Comparison of ENCODE assay signal across 8 cellular contexts in genomic region chr19:2332341-2333026, GRCh38. TPM values are rescaled to one million over a fixed set of nuclear protein-coding genes. Genes with fewer than 3 reads are reported as not detected.
A peak's percentile ranks its signal among the peaks of the same experiment; 100 is the strongest.
DNase-seq lines count a peak whose midpoint lies in the region; ATAC-seq and TF ChIP-seq lines count a peak whose summit lies in the region.

No MANE protein-coding gene starts in this region.

- no peak for ATAC-seq in sciatic nerve
- no peak for ATAC-seq in GM19324 (IDR thresholded peaks at IDR 0.05; ENCODE audit: low FRiP score, unreplicated experiment)
- ATAC-seq in HG03045 (IDR thresholded peaks at IDR 0.05; ENCODE audit: unreplicated experiment) = no peak

- peak overlapping the region; percentile 46 for H3K4me3 Mint-ChIP-seq in activated T-helper 1 cell treated with anti-CD3 and anti-CD28 coated beads, Interleukin-12 subunit alpha, Interleukin-12 subunit beta, Interleukin-2, Interleukin-4 antibody, amounts not matched to agents 30 ng/mL and 10 ng/mL and 1 ng/mL, durations not matched to agents 14 hours and 24 hours and 36 hours
- no peak overlapping the region for H3K4me3 Mint-ChIP-seq in progenitor cell of endocrine pancreas (ENCODE audit: low read depth)

- DNase-seq in GM13977 (ENCODE audit: low spot score) (peak; percentile 75), NCI-H1092 (lab: John Stamatoyannopoulos, UW) (peak; percentile 53), progenitor cell of endocrine pancreas (ENCODE audit: low spot score, unreplicated experiment) (no peak), sciatic nerve (ENCODE audit: low spot score) (no peak), head of caudate nucleus (no peak)
- DNase-seq in activated T-helper 1 cell treated with anti-CD3 and anti-CD28 coated beads, Interleukin-12 subunit alpha, Interleukin-12 subunit beta, Interleukin-2, Interleukin-4 antibody, amounts not matched to agents 30 ng/mL and 10 ng/mL and 1 ng/mL, durations not matched to agents 14 hours and 24 hours and 36 hours (ENCODE audit: low spot score) = peak; percentile 55

- no peaks in the 10 kb centered on the region for H3K27me3 Mint-ChIP-seq in activated T-helper 1 cell treated with anti-CD3 and anti-CD28 coated beads, Interleukin-12 subunit alpha, Interleukin-12 subunit beta, Interleukin-2, Interleukin-4 antibody, amounts not matched to agents 30 ng/mL and 10 ng/mL and 1 ng/mL, durations not matched to agents 14 hours and 24 hours and 36 hours (ENCODE audit: insufficient read depth)
- no peaks in the 10 kb centered on the region for H3K27me3 Mint-ChIP-seq in progenitor cell of endocrine pancreas

- peak overlapping the region; percentile 89 for H3K27ac Mint-ChIP-seq in activated T-helper 1 cell treated with anti-CD3 and anti-CD28 coated beads, Interleukin-12 subunit alpha, Interleukin-12 subunit beta, Interleukin-2, Interleukin-4 antibody, amounts not matched to agents 30 ng/mL and 10 ng/mL and 1 ng/mL, durations not matched to agents 14 hours and 24 hours and 36 hours
- H3K27ac Mint-ChIP-seq in progenitor cell of endocrine pancreas = peak overlapping the region; percentile 64

- in situ Hi-C loops in GM13977 (cut with MboI; ENCODE audit: low pct_unique_long_range_greater_than_20kb, low sequenced_read_pairs, unreplicated experiment) = no loop called here

- H3K4me1 Mint-ChIP-seq in activated T-helper 1 cell treated with anti-CD3 and anti-CD28 coated beads, Interleukin-12 subunit alpha, Interleukin-12 subunit beta, Interleukin-2, Interleukin-4 antibody, amounts not matched to agents 30 ng/mL and 10 ng/mL and 1 ng/mL, durations not matched to agents 14 hours and 24 hours and 36 hours (ENCODE audit: low read depth) = peaks cover 48% of the 10 kb centered on the region
- H3K4me1 Mint-ChIP-seq in progenitor cell of endocrine pancreas (ENCODE audit: low read depth) = peaks cover 29% of the 10 kb centered on the region

- H3K36me3 Mint-ChIP-seq in activated T-helper 1 cell treated with anti-CD3 and anti-CD28 coated beads, Interleukin-12 subunit alpha, Interleukin-12 subunit beta, Interleukin-2, Interleukin-4 antibody, amounts not matched to agents 30 ng/mL and 10 ng/mL and 1 ng/mL, durations not matched to agents 14 hours and 24 hours and 36 hours (ENCODE audit: low read depth) = peaks cover 18% of the 10 kb centered on the region
- peaks cover 3% of the 10 kb centered on the region for H3K36me3 Mint-ChIP-seq in progenitor cell of endocrine pancreas (ENCODE audit: insufficient read depth)

- H3K9me3 Mint-ChIP-seq in activated T-helper 1 cell treated with anti-CD3 and anti-CD28 coated beads, Interleukin-12 subunit alpha, Interleukin-12 subunit beta, Interleukin-2, Interleukin-4 antibody, amounts not matched to agents 30 ng/mL and 10 ng/mL and 1 ng/mL, durations not matched to agents 14 hours and 24 hours and 36 hours = peaks cover 8% of the 10 kb centered on the region
- no peaks in the 10 kb centered on the region for H3K9me3 Mint-ChIP-seq in progenitor cell of endocrine pancreas (ENCODE audit: low read depth)

- intact Hi-C loops in activated T-helper 1 cell treated with anti-CD3 and anti-CD28 coated beads, Interleukin-12 subunit alpha, Interleukin-12 subunit beta, Interleukin-2, Interleukin-4 antibody, amounts not matched to agents 30 ng/mL and 10 ng/mL and 1 ng/mL, durations not matched to agents 14 hours and 24 hours and 36 hours (cut with micrococcal nuclease) = no loop called here
- intact Hi-C loops in sciatic nerve (cut with DNase I) = no loop called here
- intact Hi-C loops in head of caudate nucleus (cut with DNase I) = loop anchor here (5.0 kb wide), 1 partner anchor 50 kb away; no protein-coding TSS in a partner anchor

- no peak for TF ChIP-seq CTCF in GM13977 (IDR thresholded peaks at IDR 0.05; ENCODE audit: extremely low read depth, insufficient read depth, missing control alignments)
- no peak for TF ChIP-seq CTCF in progenitor cell of endocrine pancreas (IDR thresholded peaks at IDR 0.05; ENCODE audit: unreplicated experiment)

RNA-seq across cellular contexts. Expression of gene SPPL2B, which starts 4.0 kb away (rescaled TPM):
- 71.2 and 71.4 TPM in 2 replicates for total RNA-seq in activated T-helper 1 cell treated with anti-CD3 and anti-CD28 coated beads, Interleukin-12 subunit alpha, Interleukin-12 subunit beta, Interleukin-2, Interleukin-4 antibody, amounts not matched to agents 30 ng/mL and 10 ng/mL and 1 ng/mL, durations not matched to agents 14 hours and 24 hours and 36 hours
- total RNA-seq in progenitor cell of endocrine pancreas (148 and 153 TPM in 2 replicates), sciatic nerve (48.0 TPM)

RNA-seq across cellular contexts. Expression of gene LSM7, which starts 4.1 kb away (rescaled TPM):
- total RNA-seq in activated T-helper 1 cell treated with anti-CD3 and anti-CD28 coated beads, Interleukin-12 subunit alpha, Interleukin-12 subunit beta, Interleukin-2, Interleukin-4 antibody, amounts not matched to agents 30 ng/mL and 10 ng/mL and 1 ng/mL, durations not matched to agents 14 hours and 24 hours and 36 hours = 180 and 193 TPM in 2 replicates
- total RNA-seq in progenitor cell of endocrine pancreas (126 and 139 TPM in 2 replicates), sciatic nerve (46.9 TPM)

RNA-seq across cellular contexts. Expression of gene LINGO3, which starts 24.5 kb away (rescaled TPM):
- total RNA-seq in activated T-helper 1 cell treated with anti-CD3 and anti-CD28 coated beads, Interleukin-12 subunit alpha, Interleukin-12 subunit beta, Interleukin-2, Interleukin-4 antibody, amounts not matched to agents 30 ng/mL and 10 ng/mL and 1 ng/mL, durations not matched to agents 14 hours and 24 hours and 36 hours = 0.18 and 0.24 TPM in 2 replicates
- 0.13 and 0.17 TPM in 2 replicates for total RNA-seq in progenitor cell of endocrine pancreas
- total RNA-seq in sciatic nerve = not detected

RNA-seq across cellular contexts. Expression of gene TMPRSS9, which starts 27.6 kb away (rescaled TPM):
- not detected in 2 replicates for total RNA-seq in activated T-helper 1 cell treated with anti-CD3 and anti-CD28 coated beads, Interleukin-12 subunit alpha, Interleukin-12 subunit beta, Interleukin-2, Interleukin-4 antibody, amounts not matched to agents 30 ng/mL and 10 ng/mL and 1 ng/mL, durations not matched to agents 14 hours and 24 hours and 36 hours
- total RNA-seq in progenitor cell of endocrine pancreas (not detected in 2 replicates), sciatic nerve (not detected)

RNA-seq across cellular contexts. Expression of gene PEAK3, which starts 50.5 kb away (rescaled TPM):
- 0.07 and 0.16 TPM in 2 replicates for total RNA-seq in activated T-helper 1 cell treated with anti-CD3 and anti-CD28 coated beads, Interleukin-12 subunit alpha, Interleukin-12 subunit beta, Interleukin-2, Interleukin-4 antibody, amounts not matched to agents 30 ng/mL and 10 ng/mL and 1 ng/mL, durations not matched to agents 14 hours and 24 hours and 36 hours
- total RNA-seq in progenitor cell of endocrine pancreas = not detected in 2 replicates
- 0.71 TPM for total RNA-seq in sciatic nerve

Comparison
In these comparisons a context has a peak if more than half of its experiments do, and no peak if none do; other contexts are left out.
1. DNase-seq: peak in GM13977 (single experiment), NCI-H1092 (single experiment) and activated T-helper 1 cell treated with anti-CD3 and anti-CD28 coated beads, Interleukin-12 subunit alpha, Interleukin-12 subunit beta, Interleukin-2, Interleukin-4 antibody, amounts not matched to agents 30 ng/mL and 10 ng/mL and 1 ng/mL, durations not matched to agents 14 hours and 24 hours and 36 hours (single experiment); none in progenitor cell of endocrine pancreas (single experiment), sciatic nerve (single experiment) and head of caudate nucleus (0 of 42).